Comparison of ENCODE assay signal across 8 cellular contexts in the genomic region with DNA sequence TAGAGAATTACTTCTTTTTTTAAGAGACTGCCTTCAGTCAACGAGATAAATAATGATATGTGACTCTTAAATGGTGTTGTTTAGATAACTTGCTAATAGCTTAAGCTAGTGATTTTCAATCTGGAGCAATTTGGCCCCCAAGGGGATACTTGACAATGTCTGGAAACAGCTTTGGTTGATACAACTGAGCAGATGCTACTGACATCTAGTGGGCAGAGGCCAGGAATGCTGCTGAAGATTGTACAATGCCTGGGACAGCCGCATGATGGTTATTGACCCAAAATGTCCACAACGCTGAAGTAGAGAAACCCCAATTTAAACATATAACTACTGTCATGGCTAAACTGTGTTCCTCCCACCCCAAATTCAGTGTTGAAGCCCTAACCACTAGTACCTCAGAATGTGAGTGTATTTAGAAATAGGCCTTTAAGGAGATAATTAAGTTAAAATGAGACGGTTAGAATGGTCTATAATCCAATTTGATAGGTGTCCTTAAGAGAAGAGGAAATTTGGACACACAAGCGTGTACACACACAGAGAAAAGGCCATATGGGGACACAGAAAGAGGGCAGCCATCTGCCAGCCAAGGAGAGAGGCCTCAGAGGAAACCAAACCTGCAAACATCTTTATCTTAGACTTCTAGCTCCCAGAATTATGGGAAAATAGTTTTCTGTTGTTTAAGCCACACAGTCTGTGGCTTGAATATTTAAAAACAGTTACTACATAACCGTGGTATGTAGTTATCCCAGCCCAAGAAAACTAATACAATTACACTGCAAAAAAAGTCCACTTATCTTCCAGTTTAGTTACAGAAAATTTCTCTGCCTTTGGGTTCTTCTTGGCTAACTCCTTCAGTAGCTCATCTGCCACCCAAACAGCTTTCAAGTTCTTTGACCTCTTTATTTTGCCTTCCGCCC. TPM values are rescaled to one million over a fixed set of nuclear protein-coding genes. Genes with fewer than 3 reads are reported as not detected.
DNase-seq lines count a peak whose midpoint lies in the region; ATAC-seq, FAIRE-seq and TF ChIP-seq lines count a peak whose summit lies in the region.

No MANE protein-coding gene starts in this region.

- ATAC-seq in GM18867 (IDR thresholded peaks at IDR 0.05; ENCODE audit: unreplicated experiment) (peak; percentile 100), HG03060 (IDR thresholded peaks at IDR 0.05; ENCODE audit: low read depth, unreplicated experiment) (peak; percentile 97)

- no peaks in the 10 kb centered on the region for H3K9me3 ChIP-seq in BE2C

- H3K36me3 ChIP-seq in BE2C (no peaks in the 10 kb centered on the region), bronchial epithelial cell (ENCODE audit: control insufficient read depth, insufficient read depth, low read length) (peaks cover 2% of the 10 kb centered on the region)

- peak; percentile 87 for DNase-seq in BE2C
- DNase-seq in NCI-H2081 treated with DMSO at 0.1 percent for 48 hours (lab: John Stamatoyannopoulos, UW) = peak; percentile 31
- DNase-seq in bronchial epithelial cell (ENCODE audit: low read depth) = peak; percentile 64
- DNase-seq in kidney glomerular epithelial cell (lab: John Stamatoyannopoulos, UW) = peak; percentile 20
- peak; percentile 37 for DNase-seq in stimulated activated CD4-positive, alpha-beta T cell treated with anti-CD3 and anti-CD28 coated beads, Interleukin-4, amount 100 ng/mL, for 1 hour

- no peaks in the 10 kb centered on the region for H3K27me3 ChIP-seq in BE2C
- no peaks in the 10 kb centered on the region for H3K27me3 ChIP-seq in bronchial epithelial cell (ENCODE audit: control insufficient read depth, insufficient read depth, low read length)

- FAIRE-seq in TTC549 (lab: Jason Lieb, UNC) (peak; percentile 83), bronchial epithelial cell (lab: Jason Lieb, UNC) (peak; percentile 28)

- peak; percentile 99 for TF ChIP-seq CTCF in BE2C (IDR thresholded peaks at IDR 0.05; ENCODE audit: low read depth, low read length)
- peak; percentile 79 for TF ChIP-seq CTCF in bronchial epithelial cell (IDR thresholded peaks at IDR 0.05; ENCODE audit: insufficient read depth, low read length, severe bottlenecking)

- H3K4me1 ChIP-seq in BE2C = peaks cover 15% of the 10 kb centered on the region

- H3K4me3 ChIP-seq in BE2C (ENCODE audit: low read depth, low read length) (0 out of 2 replicates have a peak overlapping the region, but pooled peaks have one; percentile 7), bronchial epithelial cell (ENCODE audit: low read depth, low read length) (no peak overlapping the region)

RNA-seq across cellular contexts. Expression of a gene that starts 22.2 kb away (rescaled TPM):
- polyA plus RNA-seq in BE2C (2012; ENCODE audit: insufficient read depth, insufficient read length, low read depth) = 2.3 TPM
- total RNA-seq in bronchial epithelial cell = 1.8 and 2.9 TPM in 2 replicates

RNA-seq across cellular contexts. Expression of a gene that starts 22.3 kb away (rescaled TPM):
- polyA plus RNA-seq in BE2C (2012; ENCODE audit: insufficient read depth, insufficient read length, low read depth) = 21.6 TPM
- 97.7 and 101 TPM in 2 replicates for total RNA-seq in bronchial epithelial cell

Comparison
In these comparisons a context has a peak if more than half of its experiments do, and no peak if none do; other contexts are left out.
1. DNase-seq: peak in every context shown above with its lines; median percentile 87 in BE2C; 64 in bronchial epithelial cell; 37 in stimulated activated CD4-positive, alpha-beta T cell treated with anti-CD3 and anti-CD28 coated beads, Interleukin-4, amount 100 ng/mL, for 1 hour; 31 in NCI-H2081 treated with DMSO at 0.1 percent for 48 hours; 20 in kidney glomerular epithelial cell.